In the genomic region with DNA sequence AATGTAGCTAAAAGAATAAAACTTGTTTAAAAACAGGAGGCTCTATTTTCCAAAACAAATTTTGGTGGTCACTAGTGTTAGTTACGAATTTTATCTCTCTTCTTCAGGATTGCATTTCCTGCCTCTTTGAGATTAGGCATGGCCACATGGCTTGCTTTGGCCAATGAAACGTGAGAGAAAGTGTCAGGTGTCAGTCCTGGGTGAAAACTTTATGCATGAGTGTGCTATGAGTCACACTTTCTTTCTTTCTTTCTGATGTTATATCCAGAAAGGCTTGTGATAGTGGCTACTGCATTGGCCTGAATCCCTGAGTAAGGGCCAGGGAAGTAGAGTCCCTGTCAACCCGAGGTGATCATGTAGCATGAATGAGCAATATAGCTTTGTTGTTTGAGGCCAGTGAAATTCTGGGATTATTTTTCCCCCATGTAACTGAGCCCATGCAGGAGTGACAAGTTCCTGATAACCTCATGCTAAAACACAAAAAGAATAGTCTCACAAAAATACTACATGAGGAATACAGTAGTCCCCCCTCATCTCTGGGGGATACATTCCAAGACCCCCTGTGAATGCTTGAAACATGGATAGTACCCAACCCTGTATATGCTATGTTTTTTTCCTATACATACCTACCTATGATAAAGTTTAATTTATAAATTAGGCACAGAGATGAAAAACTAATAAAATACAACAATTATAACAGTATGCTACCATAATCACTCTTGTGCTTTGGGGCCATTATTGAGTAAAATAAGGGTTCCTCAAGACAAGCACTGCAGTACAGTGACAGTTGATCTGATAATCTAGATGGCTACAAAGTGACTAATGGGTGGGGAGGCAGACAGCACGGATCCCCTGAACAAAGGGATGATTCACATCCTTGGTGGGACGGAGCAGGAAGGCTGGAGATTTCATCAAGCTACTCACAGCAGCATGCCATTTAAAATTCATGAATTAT, we compare ENCODE assay signal across 1 cellular context.
TF ChIP-seq lines count a peak whose summit lies in the region.

No MANE protein-coding gene starts in this region.

TF ChIP-seq in K562, 482 proteins besides CTCF, POLR2A, EP300 and RAD21 (continued from another document and continues in another):
- TF ChIP-seq ELK3 (CRISPR knock-in tag; IDR thresholded peaks at IDR 0.05) (no peak), TCF7L2 (IDR thresholded peaks at IDR 0.05; ENCODE audit: low read depth, low read length) (no peak), BHLHE40 (IDR thresholded peaks at IDR 0.05; ENCODE audit: low read length) (peak; percentile 78), ZFX (CRISPR knock-in tag; IDR thresholded peaks at IDR 0.05) (peak; percentile 46; the same call in 1 of the 2 replicates), GTF2B (IDR thresholded peaks at IDR 0.05; ENCODE audit: extremely low read depth, insufficient read length) (no peak), NFRKB (IDR thresholded peaks at IDR 0.05; ENCODE audit: low read depth) (peak; percentile 84; the same call in 1 of the 2 replicates), MNT (conservative IDR thresholded peaks at IDR 0.05) (peak; percentile 34 to 67; a peak in 2 of 4 replicates), PURB (CRISPR knock-in tag; IDR thresholded peaks at IDR 0.05; ENCODE audit: low read depth) (no peak), ETV5 (CRISPR knock-in tag; IDR thresholded peaks at IDR 0.05; ENCODE audit: low read depth) (peak; percentile 60), NRF1 (conservative IDR thresholded peaks at IDR 0.05 in 1 of 2, IDR thresholded peaks at IDR 0.05 in 1 of 2) (peak in 1 of 2 experiments; percentile 17; a peak in 1 of 4 replicates), MYNN (IDR thresholded peaks at IDR 0.05) (no peak), MYNN (CRISPR knock-in tag; IDR thresholded peaks at IDR 0.05) (no peak), SMAD2 (IDR thresholded peaks at IDR 0.05; ENCODE audit: low read depth, low read length) (no peak), NR2F6 (CRISPR knock-in tag; IDR thresholded peaks at IDR 0.05) (peak; percentile 49; the same call in 1 of the 2 replicates), FOXJ2 (tag; IDR thresholded peaks at IDR 0.05) (peak; percentile 44), L3MBTL2 (IDR thresholded peaks at IDR 0.05) (peak; percentile 78), IRF2 (CRISPR knock-in tag; IDR thresholded peaks at IDR 0.05) (no peak), RBFOX2 (IDR thresholded peaks at IDR 0.05; ENCODE audit: low read depth, low read length) (peak; percentile 49), ZNF253 (CRISPR knock-in tag; conservative IDR thresholded peaks at IDR 0.05) (no peak), EZH2 (IDR thresholded peaks at IDR 0.05; ENCODE audit: borderline replicate concordance, low read depth, low read length) (no peak), STAT5B (CRISPR knock-in tag; IDR thresholded peaks at IDR 0.05) (no peak), ERF (CRISPR knock-in tag; IDR thresholded peaks at IDR 0.05) (peak; percentile 48; the same call in 1 of the 2 replicates), RNF219 (CRISPR knock-in tag; IDR thresholded peaks at IDR 0.05) (no peak), SNIP1 (IDR thresholded peaks at IDR 0.05; ENCODE audit: low read depth) (no peak), CBX1 (IDR thresholded peaks at IDR 0.05; ENCODE audit: low read depth) (0 out of 2 replicates have a peak, but pooled peaks have one; percentile 37), KDM5B (IDR thresholded peaks at IDR 0.05; ENCODE audit: insufficient replicate concordance, low read depth, low read length) (peak; percentile 80), JUN (IDR thresholded peaks at IDR 0.05; ENCODE audit: borderline replicate concordance, low read depth, low read length) (peak; percentile 97), JUN (CRISPR knock-in tag; IDR thresholded peaks at IDR 0.05; ENCODE audit: borderline replicate concordance) (no peak), MCM7 (IDR thresholded peaks at IDR 0.05) (no peak), PREB (CRISPR knock-in tag; IDR thresholded peaks at IDR 0.05) (no peak), CBFA2T3 (IDR thresholded peaks at IDR 0.05) (peak; percentile 88), NCOA4 (IDR thresholded peaks at IDR 0.05; ENCODE audit: partially characterized antibody) (no peak), CC2D1A (IDR thresholded peaks at IDR 0.05) (peak; percentile 79; the same call in 1 of the 2 replicates), PHB (CRISPR knock-in tag; IDR thresholded peaks at IDR 0.05) (no peak), NCOA2 (IDR thresholded peaks at IDR 0.05; ENCODE audit: partially characterized antibody in 2 of 2) (peak in 1 of 2 experiments; percentile 2), ZNF384 (IDR thresholded peaks at IDR 0.05; ENCODE audit: low read depth, low read length) (no peak), TAF9B (IDR thresholded peaks at IDR 0.05; ENCODE audit: partially characterized antibody) (peak; percentile 25), TAF1 (IDR thresholded peaks at IDR 0.05; ENCODE audit: control insufficient read depth, extremely low read depth, insufficient read depth, low read length, severe bottlenecking) (peak; percentile 43), CAMTA2 (CRISPR knock-in tag; conservative IDR thresholded peaks at IDR 0.05) (no peak), MAFF (IDR thresholded peaks at IDR 0.05; ENCODE audit: low read length) (peak; percentile 13; the same call in 1 of the 2 replicates), FOS (IDR thresholded peaks at IDR 0.05; ENCODE audit: extremely low read depth, insufficient read length) (peak; percentile 87), RFX5 (IDR thresholded peaks at IDR 0.05; ENCODE audit: low read depth, low read length) (no peak), ARID2 (IDR thresholded peaks at IDR 0.05) (no peak), ARNT (IDR thresholded peaks at IDR 0.05) (peak in 1 of 2 experiments; percentile 57; a peak in 2 of 4 replicates), MTA2 (IDR thresholded peaks at IDR 0.05; ENCODE audit: low read depth) (peak; percentile 70), NFE2L1 (tag; IDR thresholded peaks at IDR 0.05; ENCODE audit: borderline replicate concordance, low read depth) (0 out of 2 replicates have a peak, but pooled peaks have one; percentile 21), PHB2 (IDR thresholded peaks at IDR 0.05; ENCODE audit: low read depth) (no peak), TBP (optimal IDR thresholded peaks at IDR 0.05; ENCODE audit: low read depth, low read length) (peak; percentile 51)
- TF ChIP-seq, protein P1, sequence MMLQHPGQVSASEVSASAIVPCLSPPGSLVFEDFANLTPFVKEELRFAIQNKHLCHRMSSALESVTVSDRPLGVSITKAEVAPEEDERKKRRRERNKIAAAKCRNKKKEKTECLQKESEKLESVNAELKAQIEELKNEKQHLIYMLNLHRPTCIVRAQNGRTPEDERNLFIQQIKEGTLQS (IDR thresholded peaks at IDR 0.05) = peak; percentile 98
- TF ChIP-seq, protein P1 (CRISPR knock-in tag; conservative IDR thresholded peaks at IDR 0.05) = peak; percentile 47
- TF ChIP-seq, protein P2, sequence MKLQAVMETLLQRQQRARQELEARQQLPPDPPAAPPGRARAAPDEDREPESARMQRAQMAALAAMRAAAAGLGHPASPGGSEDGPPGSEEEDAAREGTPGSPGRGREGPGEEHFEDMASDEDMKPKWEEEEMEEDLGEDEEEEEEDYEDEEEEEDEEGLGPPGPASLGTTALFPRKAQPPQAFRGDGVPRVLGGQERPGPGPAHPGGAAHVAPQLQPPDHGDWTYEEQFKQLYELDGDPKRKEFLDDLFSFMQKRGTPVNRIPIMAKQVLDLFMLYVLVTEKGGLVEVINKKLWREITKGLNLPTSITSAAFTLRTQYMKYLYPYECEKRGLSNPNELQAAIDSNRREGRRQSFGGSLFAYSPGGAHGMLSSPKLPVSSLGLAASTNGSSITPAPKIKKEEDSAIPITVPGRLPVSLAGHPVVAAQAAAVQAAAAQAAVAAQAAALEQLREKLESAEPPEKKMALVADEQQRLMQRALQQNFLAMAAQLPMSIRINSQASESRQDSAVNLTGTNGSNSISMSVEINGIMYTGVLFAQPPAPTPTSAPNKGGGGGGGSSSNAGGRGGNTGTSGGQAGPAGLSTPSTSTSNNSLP (IDR thresholded peaks at IDR 0.05; ENCODE audit: borderline replicate concordance, low read depth, low read length) = peak; percentile 31; the same call in 1 of the 2 replicates
- TF ChIP-seq, protein P3, sequence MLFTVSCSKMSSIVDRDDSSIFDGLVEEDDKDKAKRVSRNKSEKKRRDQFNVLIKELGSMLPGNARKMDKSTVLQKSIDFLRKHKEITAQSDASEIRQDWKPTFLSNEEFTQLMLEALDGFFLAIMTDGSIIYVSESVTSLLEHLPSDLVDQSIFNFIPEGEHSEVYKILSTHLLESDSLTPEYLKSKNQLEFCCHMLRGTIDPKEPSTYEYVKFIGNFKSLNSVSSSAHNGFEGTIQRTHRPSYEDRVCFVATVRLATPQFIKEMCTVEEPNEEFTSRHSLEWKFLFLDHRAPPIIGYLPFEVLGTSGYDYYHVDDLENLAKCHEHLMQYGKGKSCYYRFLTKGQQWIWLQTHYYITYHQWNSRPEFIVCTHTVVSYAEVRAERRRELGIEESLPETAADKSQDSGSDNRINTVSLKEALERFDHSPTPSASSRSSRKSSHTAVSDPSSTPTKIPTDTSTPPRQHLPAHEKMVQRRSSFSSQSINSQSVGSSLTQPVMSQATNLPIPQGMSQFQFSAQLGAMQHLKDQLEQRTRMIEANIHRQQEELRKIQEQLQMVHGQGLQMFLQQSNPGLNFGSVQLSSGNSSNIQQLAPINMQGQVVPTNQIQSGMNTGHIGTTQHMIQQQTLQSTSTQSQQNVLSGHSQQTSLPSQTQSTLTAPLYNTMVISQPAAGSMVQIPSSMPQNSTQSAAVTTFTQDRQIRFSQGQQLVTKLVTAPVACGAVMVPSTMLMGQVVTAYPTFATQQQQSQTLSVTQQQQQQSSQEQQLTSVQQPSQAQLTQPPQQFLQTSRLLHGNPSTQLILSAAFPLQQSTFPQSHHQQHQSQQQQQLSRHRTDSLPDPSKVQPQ (CRISPR knock-in tag; IDR thresholded peaks at IDR 0.05; ENCODE audit: borderline replicate concordance) = no peak
- TF ChIP-seq, protein P4, sequence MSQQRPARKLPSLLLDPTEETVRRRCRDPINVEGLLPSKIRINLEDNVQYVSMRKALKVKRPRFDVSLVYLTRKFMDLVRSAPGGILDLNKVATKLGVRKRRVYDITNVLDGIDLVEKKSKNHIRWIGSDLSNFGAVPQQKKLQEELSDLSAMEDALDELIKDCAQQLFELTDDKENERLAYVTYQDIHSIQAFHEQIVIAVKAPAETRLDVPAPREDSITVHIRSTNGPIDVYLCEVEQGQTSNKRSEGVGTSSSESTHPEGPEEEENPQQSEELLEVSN (IDR thresholded peaks at IDR 0.05; ENCODE audit: borderline replicate concordance in 1 of 2, extremely low read depth in 1 of 2, insufficient read depth in 1 of 2, insufficient read length in 1 of 2, low read depth in 1 of 2, low read length in 1 of 2, poor library complexity in 1 of 2, severe bottlenecking in 1 of 2) = peak in 1 of 2 experiments; percentile 27
